ENCODE assay signal across 28 cellular contexts in the genomic region with DNA sequence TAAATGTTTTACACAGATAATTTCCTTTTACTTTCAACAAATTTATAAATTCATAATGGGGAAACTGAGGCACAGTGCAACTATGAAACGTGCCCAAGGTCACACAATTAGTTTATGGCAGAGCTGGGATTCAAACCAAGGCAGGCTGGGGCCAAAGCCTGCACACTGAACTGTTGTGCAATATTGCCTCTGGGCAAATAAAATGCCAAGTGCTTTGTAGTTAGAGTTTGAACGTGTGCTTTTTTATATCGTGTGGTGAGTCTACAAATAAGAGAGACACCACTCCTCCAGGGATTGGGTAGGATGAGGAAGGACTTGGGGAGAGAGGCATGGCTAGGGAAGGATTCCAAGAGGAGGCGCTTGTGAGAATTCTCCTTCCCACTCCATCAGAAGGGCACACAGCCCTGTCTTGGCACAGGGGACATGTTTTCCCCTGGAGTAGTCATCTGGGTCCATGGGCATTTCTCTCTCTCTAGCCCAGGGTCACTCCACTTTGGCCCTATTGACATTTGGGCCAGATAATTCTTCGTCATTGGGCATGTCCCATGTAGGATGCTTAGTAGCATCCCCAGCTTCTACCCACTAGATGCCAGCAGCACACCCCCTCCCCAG. TPM values are rescaled to one million over a fixed set of nuclear protein-coding genes. Genes with fewer than 3 reads are reported as not detected.
DNase-seq lines count a peak whose midpoint lies in the region; ATAC-seq, FAIRE-seq and TF ChIP-seq lines count a peak whose summit lies in the region.
"Had no signal": no experiment of that assay in that cellular context is flagged by ENCODE, and none has a peak within 500 bp of the region (broad histone marks: within the 10 kb centered on the region; RNA-seq: fewer than 3 reads in every experiment).

No MANE protein-coding gene starts in this region.

- H3K9me3 ChIP-seq in K562 (replicated peaks; ENCODE audit: control insufficient read depth, insufficient read depth, low read depth, low read length) (no peaks in the 10 kb centered on the region), iPS-15b (ENCODE audit: control insufficient read depth, insufficient read depth, low read length) (no peaks in the 10 kb centered on the region)
- H3K9me3 ChIP-seq: heart right ventricle, SK-N-SH, stomach had no signal

- H2AFZ ChIP-seq in K562 (ENCODE audit: low read depth, low read length): no peak overlapping the region

- BruUV-seq in K562 (replicated peaks; lab: Mats Ljungman, UMichigan): no TSS peak

- POLR2A ChIA-PET in K562 (lab: Yijun Ruan, JAX): interaction anchor here (0.6 to 0.8 kb wide), 2 partner anchors 9 to 134 kb away, joined by 3 to 4 read pairs; no protein-coding TSS in a partner anchor

- H3K79me2 ChIP-seq in K562 (ENCODE audit: control insufficient read depth, insufficient read depth, low read length): no peaks in the 10 kb centered on the region

- ATAC-seq in K562: no peak
- no peak for ATAC-seq in activated T-helper 17 cell treated with anti-CD3 and anti-CD28 coated beads, Interleukin-2, amount 50 U/mL, for 72 hours (replicated peaks)
- ATAC-seq: heart right ventricle, left ventricle myocardium superior had no signal

- TF ChIP-seq EP300 in K562 (IDR thresholded peaks at IDR 0.05; ENCODE audit: low read length): no peak

- H3K4me3 Mint-ChIP-seq in activated T-helper 17 cell treated with anti-CD3 and anti-CD28 coated beads, Interleukin-2, amount 50 U/mL, for 72 hours: no peak overlapping the region
- H3K4me3 Mint-ChIP-seq: activated B cell treated with CpG ODN at 0.5 μM for 24 hours; activated CD4-positive, alpha-beta memory T cell treated with anti-CD3 and anti-CD28 coated beads, Interleukin-2, amount 10 ng/mL, durations not matched to agents 7 days and 5 days; CD4-positive, alpha-beta T cell had no signal

- H3K27me3 ChIP-seq in K562 (ENCODE audit: control insufficient read depth in 2 of 2, insufficient read depth in 2 of 2, low read length in 2 of 2) (peaks cover 31 to 83% of the 10 kb centered on the region in 2 experiments), iPS-15b (ENCODE audit: control insufficient read depth, insufficient read depth, low read length) (peaks cover 77% of the 10 kb centered on the region)

- no peak for TF ChIP-seq POLR2A in K562 (conservative IDR thresholded peaks at IDR 0.05)

- H3K9ac ChIP-seq in K562 (ENCODE audit: insufficient read depth in 1 of 2, low read depth in 2 of 2, low read length in 2 of 2) (no peak overlapping the region), iPS-15b (ENCODE audit: low read depth, low read length) (no peak overlapping the region)
- H3K9ac ChIP-seq: SK-N-SH had no signal

- H4K20me1 ChIP-seq in K562 (replicated peaks; ENCODE audit: control insufficient read depth, insufficient read depth, low read length): 0 out of 2 replicates have a peak, but pooled peaks cover 9% of the 10 kb centered on the region

- CTCF ChIA-PET in K562 (lab: Yijun Ruan, JAX; ENCODE audit: low intra/inter-chr PET ratio): interaction anchor here (0.6 kb wide), 1 partner anchor 96 kb away, joined by 3 read pairs; no protein-coding TSS in a partner anchor

- FAIRE-seq in HTR-8/SVneo (lab: Jason Lieb, UNC) (peak; percentile 76), K562 (lab: Jason Lieb, UNC) (no peak)
- FAIRE-seq: GM12892, H54 had no signal

- no peak for TF ChIP-seq CTCF in K562 (IDR thresholded peaks at IDR 0.05 in 2 of 3, conservative IDR thresholded peaks at IDR 0.05 in 1 of 3; ENCODE audit: insufficient read depth in 2 of 3, low read depth in 1 of 3, low read length in 3 of 3)

- no peak overlapping the region for H3K4me2 ChIP-seq in K562 (ENCODE audit: insufficient read depth, low read length)

- DNase-seq in EH (ENCODE audit: low read depth) (peak; percentile 13), HTR-8/SVneo (ENCODE audit: insufficient read length, low spot score) (peak; percentile 54), K562 (ENCODE audit: extremely low read depth in 1 of 4, low spot score in 3 of 4) (no peak), midbrain (lab: John Stamatoyannopoulos, UW) (no peak)
- no peak for DNase-seq in effector CD8-positive, alpha-beta T cell (lab: John Stamatoyannopoulos, UW)
- DNase-seq in activated CD4-positive, CD25-positive, alpha-beta regulatory T cell (lab: John Stamatoyannopoulos, UW): no peak
- DNase-seq: activated B cell treated with CpG ODN at 0.5 μM for 24 hours; activated CD4-positive, alpha-beta memory T cell treated with anti-CD3 and anti-CD28 coated beads, Interleukin-2, amount 10 ng/mL, durations not matched to agents 7 days and 5 days; activated naive CD4-positive, alpha-beta T cell treated with Interleukin-2 at 50 U/mL for 16 hours; CD4-positive, alpha-beta T cell; DMS 273 treated with DMSO at 0.1 percent for 48 hours; effector CD4-positive, alpha-beta T cell; heart right ventricle; left ventricle myocardium superior; NCI-H1436; NCI-H446; NK-92 treated with Interleukin-12 subunit alpha and Interleukin-12 subunit beta, amount 100 ng/mL, for 24 hours; RPMI8226; SK-N-SH; stimulated activated CD4-positive, alpha-beta T cell treated with anti-CD3 and anti-CD28 coated beads, Interleukin-4, amount 100 ng/mL, for 4 hours; stomach had no signal

- WGBS in K562 (ENCODE audit: insufficient coverage, low coverage, missing lambda C conversion rate): 2% methylated on average over 5 of the region's 5 CpGs

- H3K27ac Mint-ChIP-seq in activated T-helper 17 cell treated with anti-CD3 and anti-CD28 coated beads, Interleukin-2, amount 50 U/mL, for 72 hours: no peak overlapping the region
- H3K27ac Mint-ChIP-seq: activated B cell treated with CpG ODN at 0.5 μM for 24 hours; activated CD4-positive, alpha-beta memory T cell treated with anti-CD3 and anti-CD28 coated beads, Interleukin-2, amount 10 ng/mL, durations not matched to agents 7 days and 5 days; CD4-positive, alpha-beta T cell had no signal

- no peak overlapping the region for H3K27ac ChIP-seq in K562 (ENCODE audit: extremely low read depth, low read depth, low read length)
- H3K27ac ChIP-seq: heart right ventricle, stomach had no signal

- in situ Hi-C loops in K562 (cut with MboI): loop anchor here (25.0 kb wide), 1 partner anchor 174 kb away; no protein-coding TSS in a partner anchor

- H3K9me3 Mint-ChIP-seq in activated T-helper 17 cell treated with anti-CD3 and anti-CD28 coated beads, Interleukin-2, amount 50 U/mL, for 72 hours: no peaks in the 10 kb centered on the region
- H3K9me3 Mint-ChIP-seq: activated B cell treated with CpG ODN at 0.5 μM for 24 hours; activated CD4-positive, alpha-beta memory T cell treated with anti-CD3 and anti-CD28 coated beads, Interleukin-2, amount 10 ng/mL, durations not matched to agents 7 days and 5 days; CD4-positive, alpha-beta T cell; central memory CD8-positive, alpha-beta T cell had no signal

- no peak overlapping the region for H3K4me3 ChIP-seq in K562
- peak overlapping the region; percentile 15 for H3K4me3 ChIP-seq in iPS-15b (ENCODE audit: low read depth, low read length)
- H3K4me3 ChIP-seq: heart right ventricle had no signal

- intact Hi-C loops in K562 (cut with micrococcal nuclease): no loop called here

- H3K9me1 ChIP-seq in K562 (ENCODE audit: control insufficient read depth, insufficient read depth, low read length): no peaks in the 10 kb centered on the region

- H3K36me3 ChIP-seq in K562 (ENCODE audit: control insufficient read depth, insufficient read depth, low read length) (no peaks in the 10 kb centered on the region), iPS-15b (ENCODE audit: control insufficient read depth, insufficient read depth, low read length) (no peaks in the 10 kb centered on the region)
- H3K36me3 ChIP-seq: heart right ventricle, stomach had no signal

- no peaks in the 10 kb centered on the region for H3K36me3 Mint-ChIP-seq in activated T-helper 17 cell treated with anti-CD3 and anti-CD28 coated beads, Interleukin-2, amount 50 U/mL, for 72 hours (ENCODE audit: low read depth)

- H3K4me1 ChIP-seq in K562 (replicated peaks in 1 of 2; ENCODE audit: control insufficient read depth in 2 of 2, insufficient read depth in 2 of 2, low read length in 2 of 2): peaks cover 0 to 34% of the 10 kb centered on the region in 2 experiments; a peak in 3 of 5 replicates
- H3K4me1 ChIP-seq in iPS-15b (ENCODE audit: control insufficient read depth, insufficient read depth, low read length): peaks cover 4% of the 10 kb centered on the region

- peaks cover 69% of the 10 kb centered on the region for H3K27me3 Mint-ChIP-seq in activated T-helper 17 cell treated with anti-CD3 and anti-CD28 coated beads, Interleukin-2, amount 50 U/mL, for 72 hours

- H3K4me1 Mint-ChIP-seq in activated T-helper 17 cell treated with anti-CD3 and anti-CD28 coated beads, Interleukin-2, amount 50 U/mL, for 72 hours: peaks cover 10% of the 10 kb centered on the region

- no peak for TF ChIP-seq RAD21 in K562 (CRISPR knock-in tag; conservative IDR thresholded peaks at IDR 0.05 in 1 of 2, IDR thresholded peaks at IDR 0.05 in 1 of 2)

RNA-seq across cellular contexts. Expression of a gene that starts 2.8 kb away (rescaled TPM):
- not detected in 2 replicates for total RNA-seq in K562 (2011; cell fraction: chromatin; rRNA removed; ENCODE audit: low replicate concordance)
- total RNA-seq in K562 (2011; cell fraction: nucleolus; rRNA removed): not detected in 2 replicates
- 0.07 TPM in 1 of 2 replicates, not detected in the other for total RNA-seq in K562 (2011; cell fraction: nucleoplasm; rRNA removed)
- not detected in 2 replicates for total RNA-seq in K562 (2014; rRNA removed)
- total RNA-seq in K562 (2014; rRNA removed; fragmentation: Illumina TruSeq; extraction: Trizol): not detected in 2 replicates
- total RNA-seq in K562 (2015; rRNA removed; fragmentation: Illumina TruSeq; extraction: Trizol): not detected in 2 replicates
- total RNA-seq in K562 (2021): 0.07 TPM in 1 of 2 replicates, not detected in the other
- polyA plus RNA-seq in K562 (2011; rRNA removed): not detected in 2 replicates
- polyA plus RNA-seq in K562 (2011; cell fraction: cytosol; rRNA removed): 0.03 TPM in 1 of 2 replicates, not detected in the other
- 0.04 and 0.11 TPM in 2 replicates for polyA plus RNA-seq in K562 (2011; cell fraction: nucleus; rRNA removed)
- polyA plus RNA-seq in K562 (2012): 0.03 and 0.06 TPM in 2 replicates
- not detected in 2 replicates for polyA plus RNA-seq in K562 (2014; fragmentation: Illumina TruSeq; extraction: Trizol)
- not detected for polyA plus RNA-seq in K562 (2014; fragmentation: Nextera tagmentation; extraction: Ambion mirVana)
- 0.08 TPM in 1 of 2 replicates, not detected in the other for polyA plus RNA-seq in K562 (2014; rRNA removed)
- polyA minus RNA-seq in K562 (2011; rRNA and poly(A)+ RNA removed): not detected in 2 replicates
- not detected in 2 replicates for polyA minus RNA-seq in K562 (2011; cell fraction: cytosol; rRNA and poly(A)+ RNA removed)
- 0.13 TPM in 1 of 2 replicates, not detected in the other for polyA minus RNA-seq in K562 (2011; cell fraction: nucleus; rRNA and poly(A)+ RNA removed)
- total RNA-seq in activated T-helper 17 cell treated with anti-CD3 and anti-CD28 coated beads, Interleukin-2, amount 50 U/mL, for 72 hours: not detected
- total RNA-seq: activated CD4-positive, alpha-beta memory T cell treated with anti-CD3 and anti-CD28 coated beads, Interleukin-2, amount 10 ng/mL, durations not matched to agents 7 days and 5 days; CD4-positive, alpha-beta T cell; HT1080; pulmonary artery endothelial cell had no signal
- polyA plus RNA-seq: SK-N-SH had no signal

Comparison
In these comparisons a context has a peak if more than half of its experiments do, and no peak if none do; other contexts are left out.
1. DNase-seq: peak in EH (single experiment) and HTR-8/SVneo (single experiment); none in K562 (0 of 4), midbrain (single experiment), effector CD8-positive, alpha-beta T cell (single experiment) and activated CD4-positive, CD25-positive, alpha-beta regulatory T cell (0 of 4).